ENCODE assay signal across 27 cellular contexts in genomic region chr5:40453689-40454088, GRCh38.
"Had no signal": no experiment of that assay in that cellular context is flagged by ENCODE, and none has a peak within 500 bp of the region (broad histone marks: within the 10 kb centered on the region; RNA-seq: fewer than 3 reads in every experiment).

No MANE protein-coding gene starts in this region.

- H3K27ac ChIP-seq: adrenal gland, ascending aorta, cardiac muscle cell, gastrocnemius medialis, left lung, uterus, VCaP had no signal

- H3K9me3 ChIP-seq: adrenal gland, ascending aorta, gastrocnemius medialis, left lung, uterus had no signal

- H3K4me1 ChIP-seq: adrenal gland, ascending aorta, gastrocnemius medialis, left lung, uterus had no signal

- ATAC-seq: activated CD4-positive, CD25-positive, alpha-beta regulatory T cell treated with anti-CD3 and anti-CD28 coated beads, Interleukin-2, amount 50 U/mL, for 24 hours; effector memory CD8-positive, alpha-beta T cell; gastrocnemius medialis; left lung; right cardiac atrium; stimulated activated naive CD8-positive, alpha-beta T cell treated with anti-CD3 and anti-CD28 coated beads, Interleukin-15, amount 100 ng/mL, for 72 hours had no signal

- FAIRE-seq: islet of Langerhans, TTC549 had no signal

- H3K27me3 ChIP-seq: adrenal gland, ascending aorta, cardiac muscle cell, gastrocnemius medialis, left lung, uterus had no signal

- H3K36me3 ChIP-seq: adrenal gland, ascending aorta, cardiac muscle cell, gastrocnemius medialis, left lung, uterus had no signal

- DNase-seq: activated CD4-positive, alpha-beta T cell treated with anti-CD3 and anti-CD28 coated beads for 48 hours; activated CD4-positive, alpha-beta T cell treated with anti-CD3 and anti-CD28 coated beads, Interleukin-2, amount 50 U/mL, for 48 hours; activated CD8-positive, alpha-beta memory T cell treated with anti-CD3 and anti-CD28 coated beads for 24 hours; activated effector memory CD4-positive, alpha-beta T cell treated with anti-CD3 and anti-CD28 coated beads, Interleukin-2, amount 50 U/mL, for 16 hours; activated naive CD4-positive, alpha-beta T cell treated with anti-CD3 and anti-CD28 coated beads for 36 hours; activated naive CD8-positive, alpha-beta T cell treated with anti-CD3 and anti-CD28 coated beads for 36 hours; adrenal gland; cerebellar nuclear complex; cortex of kidney; effector memory CD8-positive, alpha-beta T cell; erythroblast; gastrocnemius medialis; glutamatergic neuron; left lung; mesendoderm; right cardiac atrium; stimulated activated CD4-positive, alpha-beta T cell treated with anti-CD3 and anti-CD28 coated beads, Interleukin-2, amount 100 ng/mL, for 48 hours; stimulated activated naive CD8-positive, alpha-beta T cell treated with anti-CD3 and anti-CD28 coated beads, Interleukin-15, amount 100 ng/mL, for 72 hours; substantia nigra; uterus had no signal

- H3K4me3 ChIP-seq: adrenal gland, ascending aorta, cardiac muscle cell, gastrocnemius medialis, left lung, lung, uterus had no signal
